ENCODE assay signal across 7 cellular contexts in the genomic region with DNA sequence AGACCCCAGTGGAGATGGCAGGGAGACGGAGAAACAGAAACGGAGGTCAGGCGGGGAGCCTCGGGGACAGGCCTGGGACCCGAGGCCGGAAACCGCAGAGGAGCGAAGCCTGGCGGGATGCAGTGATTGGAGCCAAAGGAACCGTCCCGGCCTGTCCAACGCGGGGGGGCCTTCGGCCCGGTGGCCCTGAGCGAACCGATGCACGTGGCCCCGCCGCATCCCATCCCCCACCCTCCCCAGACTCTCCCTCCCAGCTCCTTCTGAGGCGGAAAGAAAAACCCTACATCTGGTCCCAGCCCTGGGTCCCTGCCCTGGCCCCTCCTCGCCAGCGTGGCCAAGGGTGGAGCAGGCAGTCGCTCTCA. TPM values are rescaled to one million over a fixed set of nuclear protein-coding genes. Genes with fewer than 3 reads are reported as not detected.
DNase-seq lines count a peak whose midpoint lies in the region; ATAC-seq and TF ChIP-seq lines count a peak whose summit lies in the region.

No MANE protein-coding gene starts in this region.

- peaks cover 0 to 2% of the 10 kb centered on the region in 2 experiments; a peak in 1 of 4 replicates for H3K36me3 ChIP-seq in HCT116 (ENCODE audit: control insufficient read depth in 1 of 2, insufficient read depth in 2 of 2, low read length in 2 of 2)

- H3K79me2 ChIP-seq in HCT116 (ENCODE audit: insufficient read depth, low read length), result peaks cover 24% of the 10 kb centered on the region

- peaks cover 77 to 87% of the 10 kb centered on the region in 2 experiments for H3K4me1 ChIP-seq in HCT116 (ENCODE audit: control insufficient read depth in 1 of 2, insufficient read depth in 2 of 2, low read length in 2 of 2)

- H3K9me3 Mint-ChIP-seq in activated T-cell treated with anti-CD3 and anti-CD28 coated beads, Interleukin-2, amount 50 U/mL, for 24 hours, result no peaks in the 10 kb centered on the region

- peak overlapping the region; percentile 52 for H3K27ac Mint-ChIP-seq in activated T-cell treated with anti-CD3 and anti-CD28 coated beads, Interleukin-2, amount 50 U/mL, for 24 hours

- H3K4me3 ChIP-seq in HCT116 (replicated peaks in 1 of 2; ENCODE audit: low read depth in 1 of 2, low read length in 2 of 2), result peak overlapping the region; percentile 62 to 63

- H3K4me1 Mint-ChIP-seq in activated T-cell treated with anti-CD3 and anti-CD28 coated beads, Interleukin-2, amount 50 U/mL, for 24 hours (ENCODE audit: low read depth), result peaks cover 32% of the 10 kb centered on the region

- H3K9ac ChIP-seq in HCT116 (ENCODE audit: low read length), result peak overlapping the region; percentile 80

- no peak for TF ChIP-seq CTCF in HCT116 (IDR thresholded peaks at IDR 0.05 in 2 of 3, conservative IDR thresholded peaks at IDR 0.05 in 1 of 3; ENCODE audit: borderline replicate concordance in 1 of 3, insufficient read depth in 1 of 3, low read depth in 2 of 3, low read length in 2 of 3)

- H2AFZ ChIP-seq in HCT116 (ENCODE audit: low read depth, low read length, poor library complexity, severe bottlenecking), result no peak overlapping the region

- TF ChIP-seq RAD21 in HCT116 (IDR thresholded peaks at IDR 0.05; ENCODE audit: low read depth), result no peak

- peaks cover 37% of the 10 kb centered on the region for H3K27me3 Mint-ChIP-seq in activated T-cell treated with anti-CD3 and anti-CD28 coated beads, Interleukin-2, amount 50 U/mL, for 24 hours

- RAD21 ChIA-PET in HCT116 (lab: Charles Lee; ENCODE audit: low non-redundant PET in 1 of 2, low total read pairs in 2 of 2, uncharacterized antibody in 2 of 2, unreplicated experiment in 2 of 2), result interaction anchor here (0.7 to 3.5 kb wide), 7 partner anchors 14 to 30 kb away, joined by 3 to 45 read pairs (median 13); no protein-coding TSS in a partner anchor

- H3K9me3 ChIP-seq in HCT116 (ENCODE audit: control insufficient read depth in 1 of 2, insufficient read depth in 1 of 2, low read depth in 1 of 2, low read length in 2 of 2), result no peaks in the 10 kb centered on the region

- no TSS peak for BruUV-seq in HCT116 (replicated peaks; lab: Mats Ljungman, UMichigan)

- no peak for TF ChIP-seq POLR2A in HCT116 (IDR thresholded peaks at IDR 0.05; ENCODE audit: borderline replicate concordance, extremely low read depth, insufficient read depth, insufficient read length)

- CTCF ChIA-PET in HCT116 (lab: Charles Lee), result interaction anchor here (0.6 to 14.7 kb wide), 17 partner anchors 9 to 154 kb away, joined by 3 to 310 read pairs (median 7); a partner anchor contains a TSS

- peak overlapping the region; percentile 70 for H3K4me3 Mint-ChIP-seq in activated T-cell treated with anti-CD3 and anti-CD28 coated beads, Interleukin-2, amount 50 U/mL, for 24 hours

- no peaks in the 10 kb centered on the region for H4K20me1 ChIP-seq in HCT116 (ENCODE audit: insufficient read depth)

- peak overlapping the region; percentile 89 for H3K27ac ChIP-seq in HCT116 (ENCODE audit: low read depth, low read length)

- no peaks in the 10 kb centered on the region for H3K27me3 ChIP-seq in HCT116 (ENCODE audit: insufficient read depth, low read length)

- POLR2A ChIA-PET in HCT116 (lab: Charles Lee), result interaction anchor here (0.9 to 6.4 kb wide), 9 partner anchors 9 to 80 kb away, joined by 3 to 87 read pairs (median 10); a partner anchor contains a TSS

- H3K9me2 ChIP-seq in HCT116 (ENCODE audit: insufficient read depth), result no peaks in the 10 kb centered on the region

- intact Hi-C loops in HCT116 (cut with micrococcal nuclease), result loop anchor here (1.0 kb wide), 1 partner anchor 17 kb away; no protein-coding TSS in a partner anchor
- intact Hi-C loops in head of caudate nucleus (cut with DNase I), result no loop called here
- intact Hi-C loops in posterior vena cava (cut with DNase I), result no loop called here

- DNase-seq in HCT116 (ENCODE audit: low read depth, low spot score) (no peak), head of caudate nucleus (peak in 38 of 42 donors; percentile 13 to 74 (median 46)), posterior vena cava (ENCODE audit: low spot score) (peak; percentile 91), SW480 (ENCODE audit: low spot score) (no peak)
- DNase-seq in activated T-cell treated with anti-CD3 and anti-CD28 coated beads, Interleukin-2, amount 50 U/mL, for 24 hours, result no peak

- H3K36me3 Mint-ChIP-seq in activated T-cell treated with anti-CD3 and anti-CD28 coated beads, Interleukin-2, amount 50 U/mL, for 24 hours (ENCODE audit: low read depth), result no peaks in the 10 kb centered on the region

- ATAC-seq in HCT116, result peak; percentile 20
- ATAC-seq in GM18873 (IDR thresholded peaks at IDR 0.05; ENCODE audit: low FRiP score, unreplicated experiment), result no peak
- no peak for ATAC-seq in HG03159 (IDR thresholded peaks at IDR 0.05; ENCODE audit: unreplicated experiment)

- peak overlapping the region; percentile 85 for H3K4me2 ChIP-seq in HCT116 (ENCODE audit: low read length)

TF ChIP-seq in HCT116, 20 proteins besides CTCF, POLR2A, EP300 and RAD21:
- no peak for TF ChIP-seq ELF1 (IDR thresholded peaks at IDR 0.05; ENCODE audit: borderline replicate concordance, low read depth)
- no peak for TF ChIP-seq YY1 (IDR thresholded peaks at IDR 0.05; ENCODE audit: extremely low read depth, insufficient replicate concordance, low read depth, low read length)
- TF ChIP-seq, protein P1, sequence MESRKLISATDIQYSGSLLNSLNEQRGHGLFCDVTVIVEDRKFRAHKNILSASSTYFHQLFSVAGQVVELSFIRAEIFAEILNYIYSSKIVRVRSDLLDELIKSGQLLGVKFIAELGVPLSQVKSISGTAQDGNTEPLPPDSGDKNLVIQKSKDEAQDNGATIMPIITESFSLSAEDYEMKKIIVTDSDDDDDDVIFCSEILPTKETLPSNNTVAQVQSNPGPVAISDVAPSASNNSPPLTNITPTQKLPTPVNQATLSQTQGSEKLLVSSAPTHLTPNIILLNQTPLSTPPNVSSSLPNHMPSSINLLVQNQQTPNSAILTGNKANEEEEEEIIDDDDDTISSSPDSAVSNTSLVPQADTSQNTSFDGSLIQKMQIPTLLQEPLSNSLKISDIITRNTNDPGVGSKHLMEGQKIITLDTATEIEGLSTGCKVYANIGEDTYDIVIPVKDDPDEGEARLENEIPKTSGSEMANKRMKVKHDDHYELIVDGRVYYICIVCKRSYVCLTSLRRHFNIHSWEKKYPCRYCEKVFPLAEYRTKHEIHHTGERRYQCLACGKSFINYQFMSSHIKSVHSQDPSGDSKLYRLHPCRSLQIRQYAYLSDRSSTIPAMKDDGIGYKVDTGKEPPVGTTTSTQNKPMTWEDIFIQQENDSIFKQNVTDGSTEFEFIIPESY (IDR thresholded peaks at IDR 0.05; ENCODE audit: extremely low read depth, insufficient replicate concordance, low read length), result no peak
- no peak for TF ChIP-seq CBX3 (IDR thresholded peaks at IDR 0.05; ENCODE audit: low read depth)
- TF ChIP-seq, protein P2, sequence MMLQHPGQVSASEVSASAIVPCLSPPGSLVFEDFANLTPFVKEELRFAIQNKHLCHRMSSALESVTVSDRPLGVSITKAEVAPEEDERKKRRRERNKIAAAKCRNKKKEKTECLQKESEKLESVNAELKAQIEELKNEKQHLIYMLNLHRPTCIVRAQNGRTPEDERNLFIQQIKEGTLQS (IDR thresholded peaks at IDR 0.05), result no peak
- TF ChIP-seq EGR1 (IDR thresholded peaks at IDR 0.05; ENCODE audit: low read depth), result no peak
- peak; percentile 7 for TF ChIP-seq TCF7L2 (IDR thresholded peaks at IDR 0.05; ENCODE audit: borderline replicate concordance, extremely low read depth, insufficient read depth, insufficient read length)
- no peak for TF ChIP-seq FOSL1 (IDR thresholded peaks at IDR 0.05; ENCODE audit: low read depth)
- peak; percentile 31; the same call in 1 of the 2 replicates for TF ChIP-seq ZFX (IDR thresholded peaks at IDR 0.05)
- TF ChIP-seq JUND (IDR thresholded peaks at IDR 0.05), result no peak
- TF ChIP-seq POLR2AphosphoS5 (IDR thresholded peaks at IDR 0.05; ENCODE audit: low read depth, low read length), result no peak
- TF ChIP-seq, protein P3, sequence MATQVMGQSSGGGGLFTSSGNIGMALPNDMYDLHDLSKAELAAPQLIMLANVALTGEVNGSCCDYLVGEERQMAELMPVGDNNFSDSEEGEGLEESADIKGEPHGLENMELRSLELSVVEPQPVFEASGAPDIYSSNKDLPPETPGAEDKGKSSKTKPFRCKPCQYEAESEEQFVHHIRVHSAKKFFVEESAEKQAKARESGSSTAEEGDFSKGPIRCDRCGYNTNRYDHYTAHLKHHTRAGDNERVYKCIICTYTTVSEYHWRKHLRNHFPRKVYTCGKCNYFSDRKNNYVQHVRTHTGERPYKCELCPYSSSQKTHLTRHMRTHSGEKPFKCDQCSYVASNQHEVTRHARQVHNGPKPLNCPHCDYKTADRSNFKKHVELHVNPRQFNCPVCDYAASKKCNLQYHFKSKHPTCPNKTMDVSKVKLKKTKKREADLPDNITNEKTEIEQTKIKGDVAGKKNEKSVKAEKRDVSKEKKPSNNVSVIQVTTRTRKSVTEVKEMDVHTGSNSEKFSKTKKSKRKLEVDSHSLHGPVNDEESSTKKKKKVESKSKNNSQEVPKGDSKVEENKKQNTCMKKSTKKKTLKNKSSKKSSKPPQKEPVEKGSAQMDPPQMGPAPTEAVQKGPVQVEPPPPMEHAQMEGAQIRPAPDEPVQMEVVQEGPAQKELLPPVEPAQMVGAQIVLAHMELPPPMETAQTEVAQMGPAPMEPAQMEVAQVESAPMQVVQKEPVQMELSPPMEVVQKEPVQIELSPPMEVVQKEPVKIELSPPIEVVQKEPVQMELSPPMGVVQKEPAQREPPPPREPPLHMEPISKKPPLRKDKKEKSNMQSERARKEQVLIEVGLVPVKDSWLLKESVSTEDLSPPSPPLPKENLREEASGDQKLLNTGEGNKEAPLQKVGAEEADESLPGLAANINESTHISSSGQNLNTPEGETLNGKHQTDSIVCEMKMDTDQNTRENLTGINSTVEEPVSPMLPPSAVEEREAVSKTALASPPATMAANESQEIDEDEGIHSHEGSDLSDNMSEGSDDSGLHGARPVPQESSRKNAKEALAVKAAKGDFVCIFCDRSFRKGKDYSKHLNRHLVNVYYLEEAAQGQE (IDR thresholded peaks at IDR 0.05; ENCODE audit: low read depth), result no peak

RNA-seq across cellular contexts. Expression of a gene that starts 1.2 kb away (rescaled TPM):
- total RNA-seq in HCT116 (2021; ENCODE audit: unreplicated experiment) (209 TPM), posterior vena cava (10 to 100 TPM in 1 of 2 donors, 1 to 10 TPM in 1; 9.2 to 20.9 TPM)
- polyA plus RNA-seq in HCT116 (2012), result 360 and 403 TPM in 2 replicates

RNA-seq across cellular contexts. Expression of a gene that starts 21.6 kb away (rescaled TPM):
- total RNA-seq in HCT116 (2021; ENCODE audit: unreplicated experiment), result 36.5 TPM
- 32.6 and 39.7 TPM in 2 replicates for polyA plus RNA-seq in HCT116 (2012)
- 10 to 100 TPM; 19.6 to 21.6 TPM for total RNA-seq in posterior vena cava

RNA-seq across cellular contexts. Expression of a gene that starts 21.9 kb away (rescaled TPM):
- total RNA-seq in HCT116 (2021; ENCODE audit: unreplicated experiment) (41.7 TPM), posterior vena cava (10 to 100 TPM; 17.3 to 20.3 TPM)
- polyA plus RNA-seq in HCT116 (2012), result 19.9 and 23.3 TPM in 2 replicates

RNA-seq across cellular contexts. Expression of a gene that starts 29.4 kb away (rescaled TPM):
- total RNA-seq in HCT116 (2021; ENCODE audit: unreplicated experiment) (8.4 TPM), posterior vena cava (100 to 1,000 TPM in 1 of 2 donors, 10 to 100 TPM in 1; 100.0 to 142 TPM)
- polyA plus RNA-seq in HCT116 (2012), result 3.6 and 5.2 TPM in 2 replicates

RNA-seq across cellular contexts. Expression of a gene that starts 34.3 kb away (rescaled TPM):
- total RNA-seq in HCT116 (2021; ENCODE audit: unreplicated experiment) (111 TPM), posterior vena cava (10 to 100 TPM; 60.5 to 63.7 TPM)
- 106 and 142 TPM in 2 replicates for polyA plus RNA-seq in HCT116 (2012)

Comparison
In these comparisons a context has a peak if more than half of its experiments do, and no peak if none do; other contexts are left out.
1. DNase-seq: peak in head of caudate nucleus (38 of 42) and posterior vena cava (single experiment); none in HCT116 (single experiment), activated T-cell treated with anti-CD3 and anti-CD28 coated beads, Interleukin-2, amount 50 U/mL, for 24 hours (single experiment) and SW480 (single experiment).